ENCODE assay signal across 7 cellular contexts in the genomic region with DNA sequence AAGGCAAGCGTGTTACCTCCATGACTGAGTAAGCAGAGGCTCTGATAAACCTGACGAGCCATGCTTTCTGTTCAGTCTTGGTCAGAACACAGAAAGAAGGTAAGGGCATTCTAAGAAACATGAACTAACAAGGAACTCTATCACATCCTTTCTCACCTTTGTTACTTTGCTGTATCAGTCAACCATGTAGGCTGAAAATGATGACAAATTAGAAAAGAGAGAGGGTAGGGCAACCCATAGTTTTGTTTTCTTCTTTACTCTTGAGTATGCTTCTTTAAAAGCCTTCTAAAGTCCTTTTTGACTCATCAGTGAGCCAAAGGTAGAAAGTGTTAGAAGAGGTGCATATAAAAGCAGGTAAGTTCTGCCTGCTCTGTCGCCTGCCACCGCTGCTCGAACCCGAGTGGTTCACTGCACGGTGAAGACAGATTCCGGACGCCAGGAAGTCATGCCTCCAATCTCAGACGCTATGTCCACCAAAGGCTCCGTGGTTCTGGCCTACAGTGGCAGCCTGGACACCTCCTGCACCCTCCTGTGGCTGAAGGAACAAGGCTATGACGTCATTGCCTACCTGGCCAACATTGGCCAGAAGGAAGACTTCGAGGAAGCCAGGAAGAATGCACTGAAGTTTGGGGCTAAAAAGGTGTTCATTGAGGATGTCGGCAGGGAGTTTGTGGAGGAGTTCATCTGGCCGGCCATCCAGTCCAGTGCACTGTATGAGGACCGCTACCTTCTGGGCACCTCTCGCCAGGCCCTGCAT.
"Had no signal": no experiment of that assay in that cellular context is flagged by ENCODE, and none has a peak within 500 bp of the region (broad histone marks: within the 10 kb centered on the region; RNA-seq: fewer than 3 reads in every experiment).

No MANE protein-coding gene starts in this region.

- DNase-seq: GM23248, GOT3, H7, HCEC 1CT, HFFc6, KG1 had no signal

- H3K27ac ChIP-seq: GM23248, HL-60 had no signal

- H3K4me3 ChIP-seq: GM23248 had no signal

- H3K9ac ChIP-seq: GM23248 had no signal

- H2AFZ ChIP-seq: GM23248 had no signal
